ENCODE assay signal across 8 cellular contexts in genomic region chr16:69340095-69340644, GRCh38. TPM values are rescaled to one million over a fixed set of nuclear protein-coding genes. Genes with fewer than 3 reads are reported as not detected.
DNase-seq lines count a peak whose midpoint lies in the region; ATAC-seq and TF ChIP-seq lines count a peak whose summit lies in the region.

No MANE protein-coding gene starts in this region.

- H3K4me3 ChIP-seq in right cardiac atrium (ENCODE audit: low read length) (peak overlapping the region; percentile 70), spleen (peak overlapping the region; percentile 74 to 97 (median 90))

- H3K27ac ChIP-seq in right cardiac atrium (ENCODE audit: low read length) (peak overlapping the region; percentile 72), spleen (peak overlapping the region; percentile 83 to 97 (median 92))

- WGBS in right cardiac atrium: 7% methylated on average over 16 of the region's 16 CpGs
- WGBS in spleen, 5 donors: 7 to 12% (median 10%) methylated on average over 13 to 16 of the region's 16 CpGs

- H3K36me3 ChIP-seq in spleen: peaks cover 0 to 61% (median 50%) of the 10 kb centered on the region in 6 donors

- no peaks in the 10 kb centered on the region for H3K9me3 Mint-ChIP-seq in activated CD4-positive, alpha-beta T cell treated with anti-CD3 and anti-CD28 coated beads for 36 hours (ENCODE audit: low read depth)

- H3K9me3 ChIP-seq in right cardiac atrium (ENCODE audit: control insufficient read depth, low read length) (no peaks in the 10 kb centered on the region), spleen (no peaks in the 10 kb centered on the region)

- POLR2A ChIA-PET in activated CD4-positive, alpha-beta T cell treated with anti-CD3 and anti-CD28 coated beads for 36 hours (lab: Charles Lee): interaction anchor here (0.7 to 1.3 kb wide), 4 partner anchors 9 to 104 kb away, joined by 3 to 10 read pairs (median 4); partner anchors contain the start of gene PDF

- peak; percentile 2 for ATAC-seq in activated CD4-positive, alpha-beta T cell treated with anti-CD3 and anti-CD28 coated beads for 36 hours
- ATAC-seq in right cardiac atrium (no peak), HG03097 (IDR thresholded peaks at IDR 0.05; ENCODE audit: low FRiP score, unreplicated experiment) (no peak)

- H3K4me1 Mint-ChIP-seq in activated CD4-positive, alpha-beta T cell treated with anti-CD3 and anti-CD28 coated beads for 36 hours: peaks cover 39% of the 10 kb centered on the region

- peak overlapping the region; percentile 98 for H3K27ac Mint-ChIP-seq in activated CD4-positive, alpha-beta T cell treated with anti-CD3 and anti-CD28 coated beads for 36 hours

- CTCF ChIA-PET in activated CD4-positive, alpha-beta T cell treated with anti-CD3 and anti-CD28 coated beads for 36 hours (lab: Charles Lee): interaction anchor here (0.6 to 2.5 kb wide), 8 partner anchors 9 to 85 kb away, joined by 3 to 8 read pairs (median 3); partner anchors contain the start of gene PDF

- no peak for TF ChIP-seq POLR2A in spleen (IDR thresholded peaks at IDR 0.05)

- peaks cover 58% of the 10 kb centered on the region for H3K36me3 Mint-ChIP-seq in activated CD4-positive, alpha-beta T cell treated with anti-CD3 and anti-CD28 coated beads for 36 hours (ENCODE audit: low read depth)

- no peaks in the 10 kb centered on the region for H3K27me3 Mint-ChIP-seq in activated CD4-positive, alpha-beta T cell treated with anti-CD3 and anti-CD28 coated beads for 36 hours

- peak overlapping the region; percentile 96 for H3K4me3 Mint-ChIP-seq in activated CD4-positive, alpha-beta T cell treated with anti-CD3 and anti-CD28 coated beads for 36 hours

- intact Hi-C loops in activated CD4-positive, alpha-beta T cell treated with anti-CD3 and anti-CD28 coated beads for 36 hours (cut with DNase I, micrococcal nuclease): no loop called here
- intact Hi-C loops in right cardiac atrium (cut with DNase I): no loop called here
- intact Hi-C loops in spleen (cut with DNase I; ENCODE audit: low total_unique reads): no loop called here

- peak; percentile 55 for DNase-seq in activated CD4-positive, alpha-beta T cell treated with anti-CD3 and anti-CD28 coated beads for 36 hours
- no peak for DNase-seq in activated CD4-positive, alpha-beta T cell treated with anti-CD3 and anti-CD28 coated beads for 1 hour
- DNase-seq in activated CD4-positive, alpha-beta T cell treated with anti-CD3 and anti-CD28 coated beads, Interleukin-2, amount 50 U/mL, for 48 hours: peak; percentile 36 to 53
- DNase-seq in right cardiac atrium (peak in 1 of 3 donors; percentile 19), spleen (no peak), pons (ENCODE audit: low spot score) (no peak), DMS79 (lab: John Stamatoyannopoulos, UW) (no peak)

- H3K27me3 ChIP-seq in right cardiac atrium (ENCODE audit: control insufficient read depth, insufficient read depth) (no peaks in the 10 kb centered on the region), spleen (replicated peaks in 1 of 7) (no peaks in the 10 kb centered on the region)

- TF ChIP-seq CTCF in spleen (IDR thresholded peaks at IDR 0.05 in 8 of 11, conservative IDR thresholded peaks at IDR 0.05 in 3 of 11): no peak

- H3K4me1 ChIP-seq in right cardiac atrium (ENCODE audit: control insufficient read depth, insufficient read depth, low read length) (peaks cover 2% of the 10 kb centered on the region), spleen (peaks cover 21 to 65% (median 38%) of the 10 kb centered on the region in 6 donors)

RNA-seq across cellular contexts. Expression of gene NIP7, which starts 0.6 kb away (rescaled TPM):
- 10 to 100 TPM; 39.1 to 41.3 TPM for total RNA-seq in activated CD4-positive, alpha-beta T cell treated with anti-CD3 and anti-CD28 coated beads for 36 hours
- total RNA-seq in right cardiac atrium (10 to 100 TPM in 1 of 4 donors, 1 to 10 TPM in 3; 6.4 to 14.8 (median 9.1) TPM), spleen (10 to 100 TPM; 10.2 to 25.0 (median 20.0) TPM)
- polyA plus RNA-seq in right cardiac atrium (6.2 TPM), spleen (10 to 100 TPM; 14.0 to 20.6 (median 16.9) TPM)

RNA-seq across cellular contexts. Expression of gene COG8, which starts 0.8 kb away (rescaled TPM):
- 10 to 100 TPM; 30.0 to 30.3 TPM for total RNA-seq in activated CD4-positive, alpha-beta T cell treated with anti-CD3 and anti-CD28 coated beads for 36 hours
- 10 to 100 TPM; 21.0 to 24.8 (median 23.5) TPM for total RNA-seq in right cardiac atrium
- polyA plus RNA-seq in right cardiac atrium: 15.7 TPM
- total RNA-seq in spleen: 10 to 100 TPM; 29.9 to 54.3 (median 38.4) TPM
- 10 to 100 TPM; 13.8 to 21.5 (median 14.5) TPM for polyA plus RNA-seq in spleen

RNA-seq across cellular contexts. Expression of gene PDF, which starts 9.8 kb away (rescaled TPM):
- total RNA-seq in activated CD4-positive, alpha-beta T cell treated with anti-CD3 and anti-CD28 coated beads for 36 hours: 10 to 100 TPM; 10.1 to 19.9 TPM
- total RNA-seq in right cardiac atrium: 1 to 10 TPM; 4.7 to 5.7 (median 4.9) TPM
- 2.9 TPM for polyA plus RNA-seq in right cardiac atrium
- total RNA-seq in spleen: 10 to 100 TPM in 3 of 7 donors, 1 to 10 TPM in 4; 7.1 to 18.5 (median 9.4) TPM
- polyA plus RNA-seq in spleen: 1 to 10 TPM; 2.4 to 7.1 (median 4.7) TPM

RNA-seq across cellular contexts. Expression of gene TMED6, which starts 11.4 kb away (rescaled TPM):
- total RNA-seq in activated CD4-positive, alpha-beta T cell treated with anti-CD3 and anti-CD28 coated beads for 36 hours: 1 to 10 TPM; 1.2 to 1.3 TPM
- total RNA-seq in right cardiac atrium: under 1 TPM in 2 of 4 donors, not detected in 2; 0.49 to 0.76 TPM
- not detected for polyA plus RNA-seq in right cardiac atrium
- 1 to 10 TPM in 4 of 7 donors, under 1 TPM in 1, not detected in 2; 0.85 to 5.2 (median 1.7) TPM for total RNA-seq in spleen
- polyA plus RNA-seq in spleen: 1 to 10 TPM in 1 of 3 donors, under 1 TPM in 2; 0.59 to 1.2 (median 0.99) TPM

RNA-seq across cellular contexts. Expression of gene VPS4A, which starts 29.0 kb away (rescaled TPM):
- total RNA-seq in activated CD4-positive, alpha-beta T cell treated with anti-CD3 and anti-CD28 coated beads for 36 hours: 10 to 100 TPM; 28.4 to 31.9 TPM
- 10 to 100 TPM; 25.7 to 30.4 (median 27.9) TPM for total RNA-seq in right cardiac atrium
- 29.8 TPM for polyA plus RNA-seq in right cardiac atrium
- total RNA-seq in spleen: 10 to 100 TPM; 28.5 to 38.0 (median 33.6) TPM
- polyA plus RNA-seq in spleen: 10 to 100 TPM; 21.5 to 30.2 (median 29.1) TPM

Comparison
In these comparisons a context has a peak if more than half of its experiments do, and no peak if none do; other contexts are left out.
1. DNase-seq: peak in activated CD4-positive, alpha-beta T cell treated with anti-CD3 and anti-CD28 coated beads for 36 hours (single experiment) and activated CD4-positive, alpha-beta T cell treated with anti-CD3 and anti-CD28 coated beads, Interleukin-2, amount 50 U/mL, for 48 hours (2 of 2); none in activated CD4-positive, alpha-beta T cell treated with anti-CD3 and anti-CD28 coated beads for 1 hour (single experiment), spleen (single experiment), pons (single experiment) and DMS79 (single experiment).